ENCODE assay signal across 12 cellular contexts in the genomic region with DNA sequence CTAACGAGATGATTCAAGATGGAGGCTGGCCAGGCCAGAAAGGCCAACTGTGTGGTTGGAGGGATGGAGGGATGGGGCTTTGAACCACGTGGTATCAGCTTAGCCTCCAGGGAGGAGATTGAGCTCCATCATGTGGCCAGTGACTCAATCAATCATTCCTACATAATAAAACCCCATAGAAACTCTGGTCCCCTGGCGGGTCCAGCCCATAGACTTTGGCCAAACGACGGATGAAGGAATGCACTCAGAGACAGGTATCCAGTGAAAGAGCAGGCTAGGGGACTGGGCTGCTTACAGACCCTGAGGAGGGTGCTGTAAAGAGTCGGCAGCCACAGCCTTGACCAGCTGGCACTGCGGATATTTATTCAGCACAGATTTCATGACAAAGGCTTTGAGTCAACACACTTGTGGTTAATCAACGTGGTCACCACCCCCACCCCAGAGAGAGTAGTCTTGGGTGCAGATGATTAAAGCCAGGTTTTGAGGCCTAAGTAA.
DNase-seq lines count a peak whose midpoint lies in the region; ATAC-seq and TF ChIP-seq lines count a peak whose summit lies in the region.
"Had no signal": no experiment of that assay in that cellular context is flagged by ENCODE, and none has a peak within 500 bp of the region (broad histone marks: within the 10 kb centered on the region; RNA-seq: fewer than 3 reads in every experiment).

No MANE protein-coding gene starts in this region.

- DNase-seq in A172 (ENCODE audit: low spot score) (peak; percentile 59), GM10266 (ENCODE audit: extremely low spot score) (peak; percentile 47), RWPE2 (ENCODE audit: low spot score) (no peak), fibroblast of gingiva (ENCODE audit: low read depth) (peak; percentile 43), occipital lobe (lab: John Stamatoyannopoulos, UW) (no peak)
- no peak for DNase-seq in naive thymus-derived CD8-positive, alpha-beta T cell
- DNase-seq: activated CD4-positive, alpha-beta T cell treated with anti-CD3 and anti-CD28 coated beads, Interleukin-2, amount 50 U/mL, for 1 hour; NCI-H2107; SIG-M5; stimulated activated naive CD8-positive, alpha-beta T cell treated with anti-CD3 and anti-CD28 coated beads, Interleukin-15, Interleukin-2, amounts not matched to agents 100 U/mL and 50 U/mL, for 24 hours had no signal

- H3K4me1 Mint-ChIP-seq in naive thymus-derived CD8-positive, alpha-beta T cell, result peaks cover 18 to 31% (median 26%) of the 10 kb centered on the region in 4 donors

- TF ChIP-seq CTCF in GM10266 (IDR thresholded peaks at IDR 0.05; ENCODE audit: control insufficient read depth, insufficient read depth, low read depth, missing control alignments) (no peak), RWPE2 (IDR thresholded peaks at IDR 0.05; ENCODE audit: poor library complexity, severe bottlenecking) (peak; percentile 37)

- H3K27me3 ChIP-seq in RWPE2 (ENCODE audit: insufficient read depth, poor library complexity, severe bottlenecking), result peaks cover 17% of the 10 kb centered on the region

- H3K36me3 ChIP-seq in RWPE2 (ENCODE audit: low read depth), result no peaks in the 10 kb centered on the region

- H3K4me3 ChIP-seq in RWPE2 (ENCODE audit: severe bottlenecking), result no peak overlapping the region

- no peak overlapping the region for H3K27ac ChIP-seq in RWPE2 (ENCODE audit: poor library complexity, severe bottlenecking)

- H3K27ac Mint-ChIP-seq in naive thymus-derived CD8-positive, alpha-beta T cell, result peak overlapping the region in 3 of 10 donors; percentile 38 to 44 (median 40)

- H3K9me3 Mint-ChIP-seq in naive thymus-derived CD8-positive, alpha-beta T cell, result no peaks in the 10 kb centered on the region

- no peak overlapping the region for H3K4me3 Mint-ChIP-seq in naive thymus-derived CD8-positive, alpha-beta T cell

- H3K4me1 ChIP-seq in RWPE2 (ENCODE audit: insufficient read depth, poor library complexity, severe bottlenecking), result no peaks in the 10 kb centered on the region

- peak; percentile 41; the same call in 1 of the 3 replicates for ATAC-seq in RWPE2 (ENCODE audit: low read depth)
- ATAC-seq in GM18870 (IDR thresholded peaks at IDR 0.05; ENCODE audit: unreplicated experiment), result no peak
- ATAC-seq in naive thymus-derived CD8-positive, alpha-beta T cell, result no peak
- no peak for ATAC-seq in GM18867 (IDR thresholded peaks at IDR 0.05; ENCODE audit: unreplicated experiment)
- ATAC-seq: stimulated activated naive CD8-positive, alpha-beta T cell treated with anti-CD3 and anti-CD28 coated beads, Interleukin-15, Interleukin-2, amounts not matched to agents 100 U/mL and 50 U/mL, for 24 hours had no signal

- H3K36me3 Mint-ChIP-seq in naive thymus-derived CD8-positive, alpha-beta T cell, result no peaks in the 10 kb centered on the region

- H3K27me3 Mint-ChIP-seq in naive thymus-derived CD8-positive, alpha-beta T cell, result no peaks in the 10 kb centered on the region

- POLR2A ChIA-PET in naive thymus-derived CD8-positive, alpha-beta T cell (lab: Charles Lee), result interaction anchor here (0.5 to 1.2 kb wide), 3 partner anchors 9 to 308 kb away, joined by 3 to 4 read pairs (median 3); a partner anchor contains a TSS

- no peaks in the 10 kb centered on the region for H3K9me3 ChIP-seq in RWPE2 (ENCODE audit: severe bottlenecking)

Comparison
In these comparisons a context has a peak if more than half of its experiments do, and no peak if none do; other contexts are left out.
1. DNase-seq: peak in A172 (single experiment), GM10266 (single experiment) and fibroblast of gingiva (single experiment); none in RWPE2 (single experiment), naive thymus-derived CD8-positive, alpha-beta T cell (0 of 10) and occipital lobe (single experiment).